Comparison of ENCODE assay signal across 18 cellular contexts in the genomic region with DNA sequence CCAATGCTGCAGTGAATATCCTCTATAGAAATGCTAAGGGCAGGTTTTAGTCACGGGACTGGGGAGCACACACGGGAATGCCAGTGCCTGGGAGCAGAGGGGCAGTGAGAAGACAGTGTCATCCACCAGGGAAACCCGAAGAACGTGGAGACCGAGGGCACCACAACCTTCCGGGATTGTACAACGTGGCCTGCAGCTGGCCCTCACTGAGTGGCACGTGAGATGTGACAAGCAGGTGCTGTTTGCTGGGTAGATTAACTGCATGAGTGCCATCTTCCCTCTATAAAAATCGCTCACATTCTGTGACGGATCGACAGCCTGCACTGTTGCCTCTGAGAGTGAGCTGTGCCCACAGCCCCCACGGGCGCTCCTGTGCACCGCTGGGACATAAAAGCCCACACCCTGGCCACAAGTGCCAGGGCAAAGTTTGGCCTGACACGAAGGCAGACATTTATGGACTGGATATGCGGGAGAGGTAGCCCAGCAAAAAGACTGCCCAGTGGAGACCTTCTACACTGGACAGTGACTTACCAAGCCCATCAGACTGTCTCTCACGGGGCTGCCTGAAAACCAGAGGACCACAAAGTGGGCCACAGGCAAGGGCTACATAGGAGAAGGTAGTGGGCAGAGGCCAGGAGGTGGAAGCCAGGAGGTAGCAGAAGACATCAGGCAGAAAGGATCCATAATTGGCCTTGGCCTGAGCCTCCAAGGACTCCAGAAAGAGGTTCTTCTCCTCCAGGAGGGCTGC.
DNase-seq lines count a peak whose midpoint lies in the region; ATAC-seq and TF ChIP-seq lines count a peak whose summit lies in the region.
"Had no signal": no experiment of that assay in that cellular context is flagged by ENCODE, and none has a peak within 500 bp of the region (broad histone marks: within the 10 kb centered on the region; RNA-seq: fewer than 3 reads in every experiment).

No MANE protein-coding gene starts in this region.

- H3K4me3 ChIP-seq in psoas muscle, result no peak overlapping the region
- H3K4me3 ChIP-seq: smooth muscle cell had no signal

- 43 to 52% (median 44%) methylated on average over 17 of the region's 17 CpGs for WGBS in psoas muscle, 3 donors

- peaks cover 2% of the 10 kb centered on the region for H3K4me1 ChIP-seq in psoas muscle

- H3K27ac ChIP-seq in psoas muscle, result peak overlapping the region; percentile 4

- H3K27me3 ChIP-seq in psoas muscle (ENCODE audit: insufficient read depth in 3 of 3, low read length in 2 of 3), result no peaks in the 10 kb centered on the region

- no peak for TF ChIP-seq CTCF in psoas muscle (IDR thresholded peaks at IDR 0.05)

- DNase-seq in NCI-H1694 treated with DMSO at 0.1 percent for 48 hours (lab: John Stamatoyannopoulos, UW) (peak; percentile 18), NCI-H1694 (lab: John Stamatoyannopoulos, UW) (no peak), DMS79 (lab: John Stamatoyannopoulos, UW) (peak; percentile 66), SHP77 treated with DMSO at 0.1 percent for 48 hours (lab: John Stamatoyannopoulos, UW) (peak; percentile 55), psoas muscle (peak; percentile 34 to 36), DMS153 treated with DMSO at 0.1 percent for 48 hours (lab: John Stamatoyannopoulos, UW; ENCODE audit: unreplicated experiment) (no peak)
- no peak for DNase-seq in stimulated activated naive CD8-positive, alpha-beta T cell treated with anti-CD3 and anti-CD28 coated beads, Interleukin-15, Interleukin-2, amounts not matched to agents 100 U/mL and 50 U/mL, for 24 hours
- DNase-seq: 8988T; activated CD4-positive, alpha-beta T cell treated with anti-CD3 and anti-CD28 coated beads for 4 hours; activated effector memory CD4-positive, alpha-beta T cell treated with Interleukin-2 at 50 U/mL for 16 hours; Calu3; left colon; NCI-H1105; NCI-H2227 treated with DMSO at 0.1 percent for 48 hours; stimulated activated CD4-positive, alpha-beta T cell treated with anti-CD3 and anti-CD28 coated beads, Interleukin-4, amount 100 ng/mL, for 1 hour; trophoblast cell had no signal

- intact Hi-C loops in psoas muscle (cut with DNase I), result no loop called here

- ATAC-seq in psoas muscle (peak; percentile 77 to 87 (median 86)), GM18520 (IDR thresholded peaks at IDR 0.05; ENCODE audit: unreplicated experiment) (no peak)
- no peak for ATAC-seq in stimulated activated naive CD8-positive, alpha-beta T cell treated with anti-CD3 and anti-CD28 coated beads, Interleukin-15, Interleukin-2, amounts not matched to agents 100 U/mL and 50 U/mL, for 24 hours
- ATAC-seq: left colon had no signal

- no peaks in the 10 kb centered on the region for H3K9me3 ChIP-seq in psoas muscle

- no peaks in the 10 kb centered on the region for H3K36me3 ChIP-seq in psoas muscle (ENCODE audit: insufficient read depth in 1 of 2, low read depth in 1 of 2)

Comparison
In these comparisons a context has a peak if more than half of its experiments do, and no peak if none do; other contexts are left out.
1. DNase-seq: peak in NCI-H1694 treated with DMSO at 0.1 percent for 48 hours (single experiment), DMS79 (single experiment), SHP77 treated with DMSO at 0.1 percent for 48 hours (single experiment) and psoas muscle (2 of 2); none in NCI-H1694 (single experiment), DMS153 treated with DMSO at 0.1 percent for 48 hours (single experiment) and stimulated activated naive CD8-positive, alpha-beta T cell treated with anti-CD3 and anti-CD28 coated beads, Interleukin-15, Interleukin-2, amounts not matched to agents 100 U/mL and 50 U/mL, for 24 hours (single experiment).
2. ATAC-seq: peak in psoas muscle (4 of 4); none in GM18520 (single experiment) and stimulated activated naive CD8-positive, alpha-beta T cell treated with anti-CD3 and anti-CD28 coated beads, Interleukin-15, Interleukin-2, amounts not matched to agents 100 U/mL and 50 U/mL, for 24 hours (single experiment).